ENCODE assay signal across 20 cellular contexts in genomic region chr22:34858026-34858425, GRCh38.
DNase-seq lines count a peak whose midpoint lies in the region; ATAC-seq and TF ChIP-seq lines count a peak whose summit lies in the region.
"Had no signal": no experiment of that assay in that cellular context is flagged by ENCODE, and none has a peak within 500 bp of the region (broad histone marks: within the 10 kb centered on the region; RNA-seq: fewer than 3 reads in every experiment).

No MANE protein-coding gene starts in this region.

- peaks cover 0 to 8% (median 5%) of the 10 kb centered on the region in 10 experiments; a peak in 7 of 20 replicates for H3K4me1 ChIP-seq in BLaER1 treated with 17β-estradiol and CSF1 and Interleukin-3, amounts not matched to agents 10 nM and 100 nM
- H3K4me1 ChIP-seq in Peyer's patch, result no peaks in the 10 kb centered on the region
- H3K4me1 ChIP-seq: A549 had no signal

- peak overlapping the region in 6 of 11 experiments; percentile 7 to 42 (median 12); a peak in 5 of 22 replicates for H3K4me2 ChIP-seq in BLaER1 treated with 17β-estradiol and CSF1 and Interleukin-3, amounts not matched to agents 10 nM and 100 nM
- H3K4me2 ChIP-seq: A549, KMS-11 had no signal

- no peak overlapping the region for H3K4me3 Mint-ChIP-seq in glutamatergic neuron (ENCODE audit: unreplicated experiment)
- H3K4me3 Mint-ChIP-seq in stimulated activated naive B cell treated with anti-CD40 and anti-IgM and Interleukin-4, amounts not matched to agents 10 μg/mL and 1 μg/mL and 100 μg/mL, for 72 hours, result no peak overlapping the region
- H3K4me3 Mint-ChIP-seq: CD4-positive, alpha-beta memory T cell; H9 had no signal

- TF ChIP-seq CTCF in glutamatergic neuron (IDR thresholded peaks at IDR 0.05; ENCODE audit: partially characterized antibody, unreplicated experiment), result no peak
- TF ChIP-seq CTCF in Peyer's patch (IDR thresholded peaks at IDR 0.05), result no peak

- peaks cover 4% of the 10 kb centered on the region for H3K9me3 Mint-ChIP-seq in glutamatergic neuron (ENCODE audit: unreplicated experiment)
- H3K9me3 Mint-ChIP-seq in stimulated activated naive B cell treated with anti-CD40 and anti-IgM and Interleukin-4, amounts not matched to agents 10 μg/mL and 1 μg/mL and 100 μg/mL, for 72 hours, result peaks cover 8 to 13% of the 10 kb centered on the region in 2 donors

- no peak overlapping the region for H3K4me3 ChIP-seq in BLaER1 treated with 17β-estradiol and CSF1 and Interleukin-3, amounts not matched to agents 10 nM and 100 nM
- H3K4me3 ChIP-seq in Peyer's patch, result no peak overlapping the region
- H3K4me3 ChIP-seq: A549 had no signal

- H3K27me3 ChIP-seq in BLaER1 treated with 17β-estradiol and CSF1 and Interleukin-3, amounts not matched to agents 10 nM and 100 nM, result no peaks in the 10 kb centered on the region
- no peaks in the 10 kb centered on the region for H3K27me3 ChIP-seq in Peyer's patch

- peaks cover 0 to 11% (median 0%) of the 10 kb centered on the region in 11 experiments; a peak in 3 of 22 replicates for H3K9me3 ChIP-seq in BLaER1 treated with 17β-estradiol and CSF1 and Interleukin-3, amounts not matched to agents 10 nM and 100 nM (replicated peaks in 1 of 11)
- H3K9me3 ChIP-seq in Peyer's patch, result no peaks in the 10 kb centered on the region
- H3K9me3 ChIP-seq: A549 had no signal

- H3K27ac ChIP-seq in BLaER1 treated with 17β-estradiol and CSF1 and Interleukin-3, amounts not matched to agents 10 nM and 100 nM, result no peak overlapping the region
- no peak overlapping the region for H3K27ac ChIP-seq in Peyer's patch
- H3K27ac ChIP-seq: A549, KMS-11 had no signal

- H3K36me3 Mint-ChIP-seq in glutamatergic neuron (ENCODE audit: unreplicated experiment), result peaks cover 13% of the 10 kb centered on the region
- H3K36me3 Mint-ChIP-seq in stimulated activated naive B cell treated with anti-CD40 and anti-IgM and Interleukin-4, amounts not matched to agents 10 μg/mL and 1 μg/mL and 100 μg/mL, for 72 hours, result no peaks in the 10 kb centered on the region
- H3K36me3 Mint-ChIP-seq: CD4-positive, alpha-beta memory T cell had no signal

- H4K20me1 ChIP-seq in BLaER1 treated with 17β-estradiol and CSF1 and Interleukin-3, amounts not matched to agents 10 nM and 100 nM, result no peaks in the 10 kb centered on the region

- no peaks in the 10 kb centered on the region for H3K36me3 ChIP-seq in BLaER1 treated with 17β-estradiol and CSF1 and Interleukin-3, amounts not matched to agents 10 nM and 100 nM
- no peaks in the 10 kb centered on the region for H3K36me3 ChIP-seq in Peyer's patch

- TF ChIP-seq POLR2A in Peyer's patch (IDR thresholded peaks at IDR 0.05), result no peak

- DNase-seq in RPMI7951 (ENCODE audit: low read depth) (peak; percentile 46), glutamatergic neuron (no peak), NCI-H146 (lab: John Stamatoyannopoulos, UW) (no peak), Peyer's patch (no peak)
- DNase-seq in stimulated activated naive B cell treated with anti-CD40 and anti-IgM and Interleukin-4, amounts not matched to agents 10 μg/mL and 1 μg/mL and 100 μg/mL, for 72 hours, result no peak
- DNase-seq: CD4-positive, alpha-beta memory T cell; GDM1; H9; IMR-90; NCI-H1105 treated with DMSO at 0.1 percent for 48 hours; NCI-H1694; NCI-H2081; NCI-H2171 treated with DMSO at 0.1 percent for 48 hours; NCI-H524 treated with DMSO at 0.1 percent for 48 hours; OCI-M1; Right ventricle myocardium superior had no signal

- ATAC-seq in stimulated activated naive B cell treated with anti-CD40 and anti-IgM and Interleukin-4, amounts not matched to agents 10 μg/mL and 1 μg/mL and 100 μg/mL, for 72 hours (replicated peaks), result no peak
- no peak for ATAC-seq in GM21381 (IDR thresholded peaks at IDR 0.05; ENCODE audit: unreplicated experiment)
- ATAC-seq: A549 had no signal

- peak overlapping the region; percentile 19 for H3K27ac Mint-ChIP-seq in glutamatergic neuron (ENCODE audit: unreplicated experiment)
- peak overlapping the region; percentile 49 for H3K27ac Mint-ChIP-seq in stimulated activated naive B cell treated with anti-CD40 and anti-IgM and Interleukin-4, amounts not matched to agents 10 μg/mL and 1 μg/mL and 100 μg/mL, for 72 hours
- H3K27ac Mint-ChIP-seq: CD4-positive, alpha-beta memory T cell; H9 had no signal

- peaks cover 20% of the 10 kb centered on the region for H3K4me1 Mint-ChIP-seq in glutamatergic neuron (ENCODE audit: low read depth, unreplicated experiment)
- no peaks in the 10 kb centered on the region for H3K4me1 Mint-ChIP-seq in stimulated activated naive B cell treated with anti-CD40 and anti-IgM and Interleukin-4, amounts not matched to agents 10 μg/mL and 1 μg/mL and 100 μg/mL, for 72 hours
- H3K4me1 Mint-ChIP-seq: CD4-positive, alpha-beta memory T cell had no signal

- H3K27me3 Mint-ChIP-seq in glutamatergic neuron (ENCODE audit: unreplicated experiment), result peaks cover 5% of the 10 kb centered on the region
- H3K27me3 Mint-ChIP-seq in stimulated activated naive B cell treated with anti-CD40 and anti-IgM and Interleukin-4, amounts not matched to agents 10 μg/mL and 1 μg/mL and 100 μg/mL, for 72 hours, result peaks cover 0 to 10% of the 10 kb centered on the region in 2 donors

- H3K9ac ChIP-seq in BLaER1 treated with 17β-estradiol and CSF1 and Interleukin-3, amounts not matched to agents 10 nM and 100 nM, result no peak overlapping the region
- H3K9ac ChIP-seq: KMS-11 had no signal
